In genomic region chr7:101959342-101959741, GRCh38 we compare ENCODE assay signal across 23 cellular contexts.
"Had no signal": no experiment of that assay in that cellular context is flagged by ENCODE, and none has a peak within 500 bp of the region (broad histone marks: within the 10 kb centered on the region; RNA-seq: fewer than 3 reads in every experiment).

No MANE protein-coding gene starts in this region.

- H3K36me3 ChIP-seq: left lung, pancreas, right lobe of liver, thyroid gland had no signal

- H3K4me2 ChIP-seq: hepatocyte had no signal

- H2AFZ ChIP-seq: hepatocyte had no signal

- H3K9me3 Mint-ChIP-seq: activated naive CD4-positive, alpha-beta T cell treated with anti-CD3 and anti-CD28 coated beads, Interleukin-2, amount 50 U/mL, for 24 hours; activated T-helper 1 cell treated with anti-CD3 and anti-CD28 coated beads, Interleukin-12 subunit alpha, Interleukin-12 subunit beta, Interleukin-2, Interleukin-4 antibody, amounts not matched to agents 30 ng/mL and 10 ng/mL and 1 ng/mL, durations not matched to agents 14 hours and 24 hours and 36 hours; brain; naive B cell had no signal

- ATAC-seq: activated CD8-positive, alpha-beta T cell treated with anti-CD3 and anti-CD28 coated beads, Interleukin-2, amount 10 ng/mL, durations not matched to agents 7 days and 5 days; left lung; pancreas; right lobe of liver had no signal

- H3K9me3 ChIP-seq: left lung, pancreas, right lobe of liver, spleen, thyroid gland had no signal

- H3K27me3 ChIP-seq: hepatocyte, left lung, pancreas, right lobe of liver, spleen, thyroid gland had no signal

- H3K27ac Mint-ChIP-seq: activated CD8-positive, alpha-beta T cell treated with anti-CD3 and anti-CD28 coated beads, Interleukin-2, amount 10 ng/mL, durations not matched to agents 7 days and 5 days; activated naive CD4-positive, alpha-beta T cell treated with anti-CD3 and anti-CD28 coated beads, Interleukin-2, amount 50 U/mL, for 24 hours; activated T-helper 1 cell treated with anti-CD3 and anti-CD28 coated beads, Interleukin-12 subunit alpha, Interleukin-12 subunit beta, Interleukin-2, Interleukin-4 antibody, amounts not matched to agents 30 ng/mL and 10 ng/mL and 1 ng/mL, durations not matched to agents 14 hours and 24 hours and 36 hours had no signal

- H3K4me1 ChIP-seq: pancreas had no signal

- H3K4me3 ChIP-seq: hepatocyte, left lung, lung, pancreas, right lobe of liver, spleen, thyroid gland had no signal

- H3K4me3 Mint-ChIP-seq: activated CD8-positive, alpha-beta T cell treated with anti-CD3 and anti-CD28 coated beads, Interleukin-2, amount 10 ng/mL, durations not matched to agents 7 days and 5 days; activated naive CD4-positive, alpha-beta T cell treated with anti-CD3 and anti-CD28 coated beads, Interleukin-2, amount 50 U/mL, for 24 hours; activated T-helper 1 cell treated with anti-CD3 and anti-CD28 coated beads, Interleukin-12 subunit alpha, Interleukin-12 subunit beta, Interleukin-2, Interleukin-4 antibody, amounts not matched to agents 30 ng/mL and 10 ng/mL and 1 ng/mL, durations not matched to agents 14 hours and 24 hours and 36 hours; brain; naive B cell had no signal

- H3K36me3 Mint-ChIP-seq: brain, naive B cell had no signal

- H3K27me3 Mint-ChIP-seq: activated naive CD4-positive, alpha-beta T cell treated with anti-CD3 and anti-CD28 coated beads, Interleukin-2, amount 50 U/mL, for 24 hours; naive B cell had no signal

- H3K27ac ChIP-seq: hepatocyte, left lung, pancreas, right lobe of liver, spleen, thyroid gland, WERI-Rb-1 had no signal

- DNase-seq: activated CD4-positive, alpha-beta T cell treated with anti-CD3 and anti-CD28 coated beads for 1 hour; activated CD4-positive, alpha-beta T cell treated with anti-CD3 and anti-CD28 coated beads, Interleukin-2, amount 50 U/mL, for 1 hour; activated CD8-positive, alpha-beta T cell treated with anti-CD3 and anti-CD28 coated beads, Interleukin-2, amount 10 ng/mL, durations not matched to agents 7 days and 5 days; activated gamma-delta T cell treated with Interleukin-2 at 50 U/mL for 16 hours; aorta; foreskin melanocyte; glutamatergic neuron; kidney glomerular epithelial cell; left lung; naive B cell; pancreas; right lobe of liver; spleen; stimulated activated CD4-positive, alpha-beta T cell treated with anti-CD3 and anti-CD28 coated beads, Interleukin-4, amount 100 ng/mL, for 1 hour; stimulated activated naive CD4-positive, alpha-beta T cell treated with Interleukin-2 at 50 U/mL for 16 hours; SW 1271; WERI-Rb-1 had no signal
